ENCODE assay signal across 1 cellular context in genomic region chr2:55093381-55093780, GRCh38.
TF ChIP-seq lines count a peak whose summit lies in the region.

No MANE protein-coding gene starts in this region.

TF ChIP-seq in SK-N-SH, 30 proteins besides CTCF, POLR2A, EP300 and RAD21 (continued from another document):
- TF ChIP-seq ZBTB33 (IDR thresholded peaks at IDR 0.05; ENCODE audit: borderline replicate concordance, low read depth): no peak
- no peak for TF ChIP-seq MXI1 (IDR thresholded peaks at IDR 0.05; ENCODE audit: low read depth, low read length)
- TF ChIP-seq NFIC (IDR thresholded peaks at IDR 0.05; ENCODE audit: borderline replicate concordance): peak; percentile 54; the same call in 1 of the 2 replicates
- peak; percentile 64; the same call in 1 of the 2 replicates for TF ChIP-seq POLR2AphosphoS5 (IDR thresholded peaks at IDR 0.05; ENCODE audit: low read depth, low read length)
- no peak for TF ChIP-seq SMC3 (IDR thresholded peaks at IDR 0.05; ENCODE audit: low read depth, low read length)
- TF ChIP-seq RFX5 (IDR thresholded peaks at IDR 0.05; ENCODE audit: low read length): no peak
- TF ChIP-seq YY1 (IDR thresholded peaks at IDR 0.05; ENCODE audit: low read depth): no peak
- TF ChIP-seq REST (IDR thresholded peaks at IDR 0.05; ENCODE audit: low read depth, low read length): peak; percentile 45; the same call in 1 of the 2 replicates
- no peak for TF ChIP-seq GATA2 (CRISPR knock-in tag; IDR thresholded peaks at IDR 0.05)
- TF ChIP-seq IRF3 (IDR thresholded peaks at IDR 0.05; ENCODE audit: low read depth, low read length): no peak
- TF ChIP-seq USF1 (IDR thresholded peaks at IDR 0.05; ENCODE audit: borderline replicate concordance, low read depth): no peak
- TF ChIP-seq TEAD4 (IDR thresholded peaks at IDR 0.05; ENCODE audit: borderline replicate concordance, insufficient read depth): peak; percentile 81
- peak; percentile 60; the same call in 1 of the 2 replicates for TF ChIP-seq FOXM1 (IDR thresholded peaks at IDR 0.05; ENCODE audit: low read depth)
- TF ChIP-seq TAF1 (IDR thresholded peaks at IDR 0.05; ENCODE audit: borderline replicate concordance, low read depth, low read length): no peak
- no peak for TF ChIP-seq ELF1 (IDR thresholded peaks at IDR 0.05)
- peak; percentile 88 for TF ChIP-seq TCF12 (IDR thresholded peaks at IDR 0.05)
- TF ChIP-seq RCOR1 (IDR thresholded peaks at IDR 0.05; ENCODE audit: low read length): no peak
- TF ChIP-seq FOSL2 (IDR thresholded peaks at IDR 0.05; ENCODE audit: borderline replicate concordance, low read depth): peak; percentile 96
- peak; percentile 93 for TF ChIP-seq JUND (IDR thresholded peaks at IDR 0.05)
- TF ChIP-seq RXRA (IDR thresholded peaks at IDR 0.05; ENCODE audit: borderline replicate concordance, low read depth): peak; percentile 87
- no peak for TF ChIP-seq FOXJ3 (CRISPR knock-in tag; IDR thresholded peaks at IDR 0.05)
- TF ChIP-seq MEF2A (IDR thresholded peaks at IDR 0.05; ENCODE audit: borderline replicate concordance, low read depth): no peak
- TF ChIP-seq MAX (IDR thresholded peaks at IDR 0.05; ENCODE audit: low read depth): peak; percentile 82
- no peak for TF ChIP-seq NRF1 (IDR thresholded peaks at IDR 0.05; ENCODE audit: low read depth, low read length)
- no peak for TF ChIP-seq CHD2 (IDR thresholded peaks at IDR 0.05; ENCODE audit: low read length, partially characterized antibody)
- TF ChIP-seq GABPA (IDR thresholded peaks at IDR 0.05; ENCODE audit: low read depth): peak; percentile 43; the same call in 1 of the 2 replicates
- no peak for TF ChIP-seq EZH2phosphoT487 (IDR thresholded peaks at IDR 0.05; ENCODE audit: borderline replicate concordance, low read depth)
